17 cellular contexts compared by ENCODE assay signal in the genomic region with DNA sequence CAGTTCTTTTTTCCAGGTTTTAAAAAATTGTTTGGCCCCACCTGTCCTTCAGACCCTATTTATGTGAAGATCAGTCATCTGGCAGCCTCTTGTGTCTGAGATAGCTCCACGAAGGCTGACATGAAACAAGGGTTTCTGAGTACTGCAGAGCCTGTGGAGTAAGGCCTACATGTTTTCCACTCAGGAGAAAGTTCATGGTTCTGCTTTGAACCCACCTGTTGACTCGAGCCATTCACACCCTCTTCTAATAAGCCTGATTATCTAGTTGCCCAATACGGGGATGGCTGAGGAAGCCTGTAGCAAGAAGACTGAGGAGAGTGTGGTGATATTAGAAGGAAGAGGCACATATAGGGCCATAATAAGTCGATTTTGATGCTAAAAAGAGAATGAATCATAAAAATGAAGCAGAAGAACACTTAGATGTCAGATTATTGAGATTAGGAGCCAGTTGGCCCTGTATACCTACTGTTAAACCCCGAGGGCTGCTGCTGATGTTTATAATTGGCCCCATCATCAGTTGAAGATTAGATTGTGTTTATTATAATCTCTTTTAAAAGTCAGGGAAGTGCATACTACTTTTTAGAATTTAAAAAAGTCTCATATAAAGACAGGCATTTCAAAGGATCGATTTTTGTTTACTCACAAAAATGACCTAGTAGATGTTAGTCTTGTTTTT.
"Had no signal": no experiment of that assay in that cellular context is flagged by ENCODE, and none has a peak within 500 bp of the region (broad histone marks: within the 10 kb centered on the region; RNA-seq: fewer than 3 reads in every experiment).

No MANE protein-coding gene starts in this region.

- H3K27ac Mint-ChIP-seq: activated naive CD4-positive, alpha-beta T cell treated with anti-CD3 and anti-CD28 coated beads, Interleukin-2, amount 50 U/mL, for 24 hours had no signal

- H3K27ac ChIP-seq: ascending aorta, coronary artery, foreskin keratinocyte, testis had no signal

- H3K4me1 ChIP-seq: ascending aorta, testis had no signal

- H3K36me3 ChIP-seq: ascending aorta, stomach, upper lobe of left lung had no signal

- H3K36me3 Mint-ChIP-seq: activated naive CD4-positive, alpha-beta T cell treated with anti-CD3 and anti-CD28 coated beads, Interleukin-2, amount 50 U/mL, for 24 hours had no signal

- H3K4me1 Mint-ChIP-seq: activated naive CD4-positive, alpha-beta T cell treated with anti-CD3 and anti-CD28 coated beads, Interleukin-2, amount 50 U/mL, for 24 hours had no signal

- H3K9me3 ChIP-seq: ascending aorta, stomach, testis, upper lobe of left lung had no signal

- H3K9me3 Mint-ChIP-seq: activated naive CD4-positive, alpha-beta T cell treated with anti-CD3 and anti-CD28 coated beads, Interleukin-2, amount 50 U/mL, for 24 hours had no signal

- DNase-seq: activated CD4-positive, alpha-beta T cell treated with anti-CD3 and anti-CD28 coated beads for 1 hour; activated CD4-positive, alpha-beta T cell treated with anti-CD3 and anti-CD28 coated beads, Interleukin-2, amount 50 U/mL, for 48 hours; activated gamma-delta T cell; foreskin keratinocyte; hippocampal formation; occipital lobe; right cardiac atrium; stimulated activated CD4-positive, alpha-beta T cell treated with anti-CD3 and anti-CD28 coated beads, Interleukin-15, amount 100 ng/mL, for 24 hours; stimulated activated CD4-positive, alpha-beta T cell treated with anti-CD3 and anti-CD28 coated beads, Interleukin-2, amount 100 ng/mL, for 48 hours; stomach; testis; upper lobe of left lung had no signal

- H3K4me3 Mint-ChIP-seq: activated naive CD4-positive, alpha-beta T cell treated with anti-CD3 and anti-CD28 coated beads, Interleukin-2, amount 50 U/mL, for 24 hours had no signal

- H3K4me3 ChIP-seq: ascending aorta, coronary artery, lung, stomach, testis, upper lobe of left lung had no signal

- FAIRE-seq: keratinocyte had no signal
